Comparison of ENCODE assay signal across 8 cellular contexts in genomic region chr14:69354383-69355154, GRCh38. TPM values are rescaled to one million over a fixed set of nuclear protein-coding genes. Genes with fewer than 3 reads are reported as not detected.
DNase-seq lines count a peak whose midpoint lies in the region; ATAC-seq and TF ChIP-seq lines count a peak whose summit lies in the region.

No MANE protein-coding gene starts in this region.

- no peak overlapping the region for H3K4me3 ChIP-seq in CD8-positive, alpha-beta T cell (ENCODE audit: low read depth, low read length)
- no peak overlapping the region for H3K4me3 ChIP-seq in left lung
- no peak overlapping the region for H3K4me3 ChIP-seq in stomach smooth muscle (ENCODE audit: low read length in 2 of 2)

- H3K9me3 Mint-ChIP-seq in CD8-positive, alpha-beta T cell: no peaks in the 10 kb centered on the region

- CTCF ChIA-PET in CD8-positive, alpha-beta T cell (lab: Charles Lee): no interaction called here

- TF ChIP-seq CTCF in CD8-positive, alpha-beta T cell (IDR thresholded peaks at IDR 0.05): no peak
- no peak for TF ChIP-seq CTCF in left lung (IDR thresholded peaks at IDR 0.05)

- POLR2A ChIA-PET in CD8-positive, alpha-beta T cell (lab: Charles Lee): interaction anchor here (1.1 kb wide), 1 partner anchor 44 kb away, joined by 3 read pairs; the partner anchor contains the start of genes ERH and SLC39A9

- intact Hi-C loops in CD8-positive, alpha-beta T cell (cut with DNase I, micrococcal nuclease): no loop called here
- intact Hi-C loops in left lung (cut with DNase I): no loop called here

- ATAC-seq in CD8-positive, alpha-beta T cell: peak; percentile 85
- peak; percentile 90 for ATAC-seq in GM19455 (IDR thresholded peaks at IDR 0.05; ENCODE audit: unreplicated experiment)
- ATAC-seq in HG03469 (IDR thresholded peaks at IDR 0.05; ENCODE audit: unreplicated experiment): peak; percentile 48
- peak; percentile 66 for ATAC-seq in left lung

- H3K9me3 ChIP-seq in CD8-positive, alpha-beta T cell (ENCODE audit: low read length): no peaks in the 10 kb centered on the region
- H3K9me3 ChIP-seq in left lung (no peaks in the 10 kb centered on the region), stomach smooth muscle (ENCODE audit: control insufficient read depth in 2 of 2, low read length in 2 of 2) (no peaks in the 10 kb centered on the region)

- H3K4me1 Mint-ChIP-seq in CD8-positive, alpha-beta T cell (ENCODE audit: low read depth): peaks cover 9% of the 10 kb centered on the region

- peak in 5 of 7 experiments; percentile 7 to 43 (median 15) for DNase-seq in CD8-positive, alpha-beta T cell
- peak; percentile 32 for DNase-seq in activated CD8-positive, alpha-beta memory T cell treated with anti-CD3 and anti-CD28 coated beads, Interleukin-2, amount 50 U/mL, for 4 hours
- DNase-seq in left lung (no peak), NCI-H2081 (lab: John Stamatoyannopoulos, UW) (no peak), DMS153 (lab: John Stamatoyannopoulos, UW) (no peak)

- H3K4me3 Mint-ChIP-seq in CD8-positive, alpha-beta T cell: peak overlapping the region; percentile 67

- peak overlapping the region; percentile 72 for H3K27ac Mint-ChIP-seq in CD8-positive, alpha-beta T cell

- no peaks in the 10 kb centered on the region for H3K27me3 ChIP-seq in CD8-positive, alpha-beta T cell (ENCODE audit: insufficient read depth, low read length)
- H3K27me3 ChIP-seq in left lung (no peaks in the 10 kb centered on the region), stomach smooth muscle (ENCODE audit: control insufficient read depth in 1 of 2, insufficient read depth in 2 of 2, low read length in 2 of 2) (no peaks in the 10 kb centered on the region)

- H3K36me3 ChIP-seq in CD8-positive, alpha-beta T cell (ENCODE audit: insufficient read depth, low read length): no peaks in the 10 kb centered on the region
- no peaks in the 10 kb centered on the region for H3K36me3 ChIP-seq in left lung
- H3K36me3 ChIP-seq in stomach smooth muscle (ENCODE audit: control insufficient read depth in 2 of 2, insufficient read depth in 2 of 2, low read length in 2 of 2): no peaks in the 10 kb centered on the region

- no peaks in the 10 kb centered on the region for H3K36me3 Mint-ChIP-seq in CD8-positive, alpha-beta T cell

- H3K27ac ChIP-seq in CD8-positive, alpha-beta T cell (ENCODE audit: low read depth, low read length): no peak overlapping the region
- H3K27ac ChIP-seq in left lung: no peak overlapping the region
- peak overlapping the region; percentile 46 for H3K27ac ChIP-seq in stomach smooth muscle (ENCODE audit: low read length)

- H3K9ac ChIP-seq in stomach smooth muscle (ENCODE audit: low read length in 2 of 2): no peak overlapping the region

- H3K27me3 Mint-ChIP-seq in CD8-positive, alpha-beta T cell (ENCODE audit: low read depth): peaks cover 6% of the 10 kb centered on the region

- peaks cover 6% of the 10 kb centered on the region for H3K4me1 ChIP-seq in CD8-positive, alpha-beta T cell (ENCODE audit: insufficient read depth, low read length)
- no peaks in the 10 kb centered on the region for H3K4me1 ChIP-seq in left lung
- peaks cover 14% of the 10 kb centered on the region for H3K4me1 ChIP-seq in stomach smooth muscle (ENCODE audit: control insufficient read depth, insufficient read depth, low read length)

RNA-seq across cellular contexts. Expression of gene ERH, which starts 43.5 kb away (rescaled TPM):
- 10 to 100 TPM; 95.6 to 97.2 TPM for total RNA-seq in CD8-positive, alpha-beta T cell
- total RNA-seq in left lung: 100 to 1,000 TPM; 134 to 158 TPM

RNA-seq across cellular contexts. Expression of gene SLC39A9, which starts 43.9 kb away (rescaled TPM):
- 10 to 100 TPM; 15.8 to 18.5 TPM for total RNA-seq in CD8-positive, alpha-beta T cell
- total RNA-seq in left lung: 10 to 100 TPM; 64.8 to 66.4 TPM

Comparison
In these comparisons a context has a peak if more than half of its experiments do, and no peak if none do; other contexts are left out.
1. DNase-seq: peak in CD8-positive, alpha-beta T cell (5 of 7) and activated CD8-positive, alpha-beta memory T cell treated with anti-CD3 and anti-CD28 coated beads, Interleukin-2, amount 50 U/mL, for 4 hours (single experiment); none in left lung (0 of 2), NCI-H2081 (0 of 2) and DMS153 (single experiment).
2. Peak in every context shown above with its lines, with median percentiles within 50 percentile points of each other: ATAC-seq.